Comparison of ENCODE assay signal across 30 cellular contexts in the genomic region with DNA sequence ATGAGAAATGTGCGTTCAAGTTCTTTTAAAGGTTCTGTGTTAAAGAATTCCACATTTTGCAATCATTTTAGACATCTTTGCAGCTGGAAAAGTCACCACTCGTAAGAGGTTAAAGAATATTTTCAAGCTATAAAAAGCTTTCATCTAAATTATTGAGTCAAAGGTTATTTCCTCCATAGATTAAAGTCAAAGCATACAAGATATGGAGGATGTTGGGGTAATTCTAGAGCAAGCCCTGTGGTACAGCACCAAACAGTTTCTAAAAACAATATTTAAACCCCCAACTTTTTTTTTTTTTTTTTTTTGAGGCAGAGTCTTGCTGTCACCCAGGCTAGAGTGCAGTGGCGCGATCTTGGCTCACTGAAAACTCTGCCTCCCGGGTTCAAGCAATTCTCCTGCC.
"Had no signal": no experiment of that assay in that cellular context is flagged by ENCODE, and none has a peak within 500 bp of the region (broad histone marks: within the 10 kb centered on the region; RNA-seq: fewer than 3 reads in every experiment).

No MANE protein-coding gene starts in this region.

- H3K36me3 ChIP-seq: brain microvascular endothelial cell, gastrocnemius medialis, heart left ventricle had no signal

- DNase-seq: activated CD4-positive, alpha-beta memory T cell treated with anti-CD3 and anti-CD28 coated beads for 36 hours; activated CD4-positive, alpha-beta T cell treated with anti-CD3 and anti-CD28 coated beads for 36 hours; activated CD4-positive, alpha-beta T cell treated with anti-CD3 and anti-CD28 coated beads, Interleukin-2, amount 10 ng/mL, durations not matched to agents 24 days and 14 days; activated CD4-positive, CD25-positive, alpha-beta regulatory T cell; activated CD4-positive, CD25-positive, alpha-beta regulatory T cell treated with anti-CD3 and anti-CD28 coated beads, Interleukin-2, amount 50 U/mL, for 72 hours; activated CD8-positive, alpha-beta memory T cell treated with anti-CD3 and anti-CD28 coated beads, Interleukin-2, amount 50 U/mL, for 48 hours; activated gamma-delta T cell; activated naive CD4-positive, alpha-beta T cell; activated naive CD4-positive, alpha-beta T cell treated with anti-CD3 and anti-CD28 coated beads, Interleukin-2, amount 50 U/mL, for 16 hours; activated T-cell treated with anti-CD3 and anti-CD28 coated beads for 4 hours; activated T-cell treated with anti-CD3 and anti-CD28 coated beads, Interleukin-2, amount 50 U/mL, for 24 hours; activated T-cell treated with anti-CD3 and anti-CD28 coated beads, Interleukin-2, amount 50 U/mL, for 72 hours; amniotic stem cell; anterior cingulate cortex; brain microvascular endothelial cell; dorsolateral prefrontal cortex; effector memory CD4-positive, alpha-beta T cell; endodermal cell; foreskin keratinocyte; gastrocnemius medialis; glutamatergic neuron; heart left ventricle; T-helper 2 cell had no signal

- H3K9me3 ChIP-seq: gastrocnemius medialis had no signal

- H3K27ac ChIP-seq: brain microvascular endothelial cell, coronary artery, dorsolateral prefrontal cortex, foreskin keratinocyte, gastrocnemius medialis, heart left ventricle had no signal

- H3K27ac Mint-ChIP-seq: activated CD4-positive, alpha-beta memory T cell treated with anti-CD3 and anti-CD28 coated beads for 36 hours; activated CD4-positive, alpha-beta T cell treated with anti-CD3 and anti-CD28 coated beads for 36 hours; activated CD4-positive, alpha-beta T cell treated with anti-CD3 and anti-CD28 coated beads, Interleukin-2, amount 10 ng/mL, durations not matched to agents 24 days and 14 days; activated naive CD8-positive, alpha-beta T cell; activated T-cell treated with anti-CD3 and anti-CD28 coated beads, Interleukin-2, amount 50 U/mL, for 24 hours; activated T-cell treated with anti-CD3 and anti-CD28 coated beads, Interleukin-2, amount 50 U/mL, for 72 hours; dendritic cell treated with granulocyte-macrophage colony-stimulating factor and Interleukin-4, amounts not matched to agents 40 ng/mL and 50 ng/mL, for 4 days; endodermal cell had no signal

- H3K4me1 ChIP-seq: foreskin keratinocyte, gastrocnemius medialis, heart left ventricle had no signal

- H3K27me3 ChIP-seq: brain microvascular endothelial cell, foreskin keratinocyte, gastrocnemius medialis had no signal

- FAIRE-seq: astrocyte, bronchial epithelial cell had no signal

- ATAC-seq: activated CD4-positive, alpha-beta T cell treated with anti-CD3 and anti-CD28 coated beads for 36 hours; activated T-cell treated with anti-CD3 and anti-CD28 coated beads, Interleukin-2, amount 50 U/mL, for 72 hours; esophagus mucosa; foreskin keratinocyte; gastrocnemius medialis; heart left ventricle had no signal

- H3K4me1 Mint-ChIP-seq: activated CD4-positive, alpha-beta T cell treated with anti-CD3 and anti-CD28 coated beads for 36 hours; activated CD4-positive, alpha-beta T cell treated with anti-CD3 and anti-CD28 coated beads, Interleukin-2, amount 10 ng/mL, durations not matched to agents 24 days and 14 days; central memory CD8-positive, alpha-beta T cell; endodermal cell had no signal

- H3K27me3 Mint-ChIP-seq: activated CD4-positive, alpha-beta T cell treated with anti-CD3 and anti-CD28 coated beads, Interleukin-2, amount 10 ng/mL, durations not matched to agents 24 days and 14 days; dendritic cell treated with granulocyte-macrophage colony-stimulating factor and Interleukin-4, amounts not matched to agents 40 ng/mL and 50 ng/mL, for 4 days had no signal

- H3K4me3 Mint-ChIP-seq: activated CD4-positive, alpha-beta memory T cell treated with anti-CD3 and anti-CD28 coated beads for 36 hours; activated CD4-positive, alpha-beta T cell treated with anti-CD3 and anti-CD28 coated beads for 36 hours; activated CD4-positive, alpha-beta T cell treated with anti-CD3 and anti-CD28 coated beads, Interleukin-2, amount 10 ng/mL, durations not matched to agents 24 days and 14 days; activated naive CD8-positive, alpha-beta T cell; activated T-cell treated with anti-CD3 and anti-CD28 coated beads, Interleukin-2, amount 50 U/mL, for 24 hours; activated T-cell treated with anti-CD3 and anti-CD28 coated beads, Interleukin-2, amount 50 U/mL, for 72 hours; central memory CD8-positive, alpha-beta T cell; dendritic cell treated with granulocyte-macrophage colony-stimulating factor and Interleukin-4, amounts not matched to agents 40 ng/mL and 50 ng/mL, for 4 days; endodermal cell had no signal

- H3K36me3 Mint-ChIP-seq: activated CD4-positive, alpha-beta memory T cell treated with anti-CD3 and anti-CD28 coated beads for 36 hours; activated naive CD8-positive, alpha-beta T cell had no signal

- H3K9me3 Mint-ChIP-seq: activated CD4-positive, alpha-beta memory T cell treated with anti-CD3 and anti-CD28 coated beads for 36 hours; activated CD4-positive, alpha-beta T cell treated with anti-CD3 and anti-CD28 coated beads, Interleukin-2, amount 10 ng/mL, durations not matched to agents 24 days and 14 days; activated T-cell treated with anti-CD3 and anti-CD28 coated beads, Interleukin-2, amount 50 U/mL, for 24 hours had no signal

- H3K4me3 ChIP-seq: coronary artery, dorsolateral prefrontal cortex, gastrocnemius medialis, heart left ventricle had no signal
